Comparison of ENCODE assay signal across 15 cellular contexts in genomic region chr4:171565130-171565788, GRCh38.
DNase-seq lines count a peak whose midpoint lies in the region; ATAC-seq and TF ChIP-seq lines count a peak whose summit lies in the region.
"Had no signal": no experiment of that assay in that cellular context is flagged by ENCODE, and none has a peak within 500 bp of the region (broad histone marks: within the 10 kb centered on the region; RNA-seq: fewer than 3 reads in every experiment).

No MANE protein-coding gene starts in this region.

- DNase-seq in G401 (ENCODE audit: low spot score) (no peak), NCI-H446 (lab: John Stamatoyannopoulos, UW) (no peak), A172 (ENCODE audit: low spot score) (no peak), testis (no peak)
- DNase-seq: activated CD8-positive, alpha-beta T cell treated with anti-CD3 and anti-CD28 coated beads, Interleukin-2, amount 10 ng/mL, durations not matched to agents 7 days and 5 days; activated effector memory CD4-positive, alpha-beta T cell treated with Interleukin-2 at 50 U/mL for 16 hours; Caco-2; MG63; SK-N-SH; tibial artery had no signal

- H3K4me1 ChIP-seq in testis = no peaks in the 10 kb centered on the region
- H3K4me1 ChIP-seq: Caco-2, tibial artery had no signal

- no peaks in the 10 kb centered on the region for H3K27me3 ChIP-seq in testis
- H3K27me3 ChIP-seq: MG63, tibial artery had no signal

- WGBS in testis, 2 donors = 74 to 75% methylated on average over 5 of the region's 5 CpGs

- in situ Hi-C loops in G401 (cut with HindIII; ENCODE audit: low sequenced_read_pairs) = no loop called here

- intact Hi-C loops in testis (cut with DNase I; ENCODE audit: low total_unique reads) = no loop called here

- H3K36me3 ChIP-seq in testis (ENCODE audit: low read depth, missing control alignments) = no peaks in the 10 kb centered on the region
- H3K36me3 ChIP-seq: MG63, tibial artery had no signal

- ATAC-seq in GM18519 (IDR thresholded peaks at IDR 0.05; ENCODE audit: low FRiP score, unreplicated experiment) (peak; percentile 89), GM21390 (IDR thresholded peaks at IDR 0.05; ENCODE audit: unreplicated experiment) (peak; percentile 94), HG02852 (IDR thresholded peaks at IDR 0.05; ENCODE audit: unreplicated experiment) (peak; percentile 89), HG03442 (IDR thresholded peaks at IDR 0.05; ENCODE audit: unreplicated experiment) (peak; percentile 86)
- ATAC-seq: activated CD8-positive, alpha-beta T cell treated with anti-CD3 and anti-CD28 coated beads, Interleukin-2, amount 10 ng/mL, durations not matched to agents 7 days and 5 days; esophagus mucosa had no signal

- H3K9me3 ChIP-seq in testis = no peaks in the 10 kb centered on the region
- H3K9me3 ChIP-seq: Caco-2, MG63, SK-N-SH, tibial artery had no signal

- no peak overlapping the region for H3K4me3 ChIP-seq in testis
- H3K4me3 ChIP-seq: MG63, tibial artery had no signal

- no peak for TF ChIP-seq POLR2A in testis (IDR thresholded peaks at IDR 0.05)

- TF ChIP-seq CTCF in testis (IDR thresholded peaks at IDR 0.05) = no peak

- no peak overlapping the region for H3K27ac ChIP-seq in testis
- H3K27ac ChIP-seq: tibial artery had no signal
